In the genomic region with DNA sequence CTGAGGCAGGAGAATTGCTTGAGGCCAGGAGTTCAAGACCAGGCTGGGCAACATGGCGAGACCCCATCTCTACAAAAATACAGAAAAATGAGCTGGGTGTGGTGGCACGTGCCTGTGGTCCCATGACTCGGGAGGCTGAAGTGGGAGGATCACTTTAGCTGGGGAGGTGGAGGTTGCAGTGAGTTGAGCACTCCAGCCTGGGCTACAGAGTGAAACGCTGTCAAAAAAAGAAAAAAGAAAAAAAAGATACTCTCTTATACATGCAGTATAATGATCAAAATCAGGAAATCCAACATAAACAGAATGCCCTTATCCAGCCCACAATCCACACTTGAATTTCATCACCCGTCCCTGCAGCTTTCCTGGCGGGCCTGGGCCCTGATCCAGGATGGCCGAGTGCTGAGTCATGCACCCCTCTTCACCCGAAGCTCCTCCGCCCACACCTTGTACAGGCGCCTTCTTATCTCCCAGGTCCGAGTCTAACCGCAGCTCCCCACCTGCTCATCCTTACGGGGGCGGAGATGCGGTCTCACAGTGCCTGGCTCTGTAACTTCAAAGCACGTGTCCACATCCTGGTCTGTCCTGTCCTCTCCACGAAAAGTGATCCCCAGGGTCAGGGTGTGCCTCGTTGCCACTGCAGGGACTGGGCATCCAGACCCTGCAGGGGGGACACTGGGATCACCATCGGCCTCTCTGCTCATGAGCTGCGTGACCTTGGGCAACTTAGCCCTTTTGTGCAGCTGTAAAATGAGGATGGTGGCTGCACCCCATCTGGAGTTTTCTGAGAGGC, we compare ENCODE assay signal across 9 cellular contexts.
DNase-seq lines count a peak whose midpoint lies in the region; ATAC-seq and TF ChIP-seq lines count a peak whose summit lies in the region.
"Had no signal": no experiment of that assay in that cellular context is flagged by ENCODE, and none has a peak within 500 bp of the region (broad histone marks: within the 10 kb centered on the region; RNA-seq: fewer than 3 reads in every experiment).

No MANE protein-coding gene starts in this region.

- H3K9me3 ChIP-seq in right atrium auricular region = no peaks in the 10 kb centered on the region

- ATAC-seq in GM21515 (IDR thresholded peaks at IDR 0.05; ENCODE audit: unreplicated experiment) (no peak), GM18502 (IDR thresholded peaks at IDR 0.05; ENCODE audit: poor library complexity, unreplicated experiment) (no peak)

- DNase-seq in DMS153 (lab: John Stamatoyannopoulos, UW) = peak; percentile 48
- DNase-seq in DMS153 treated with DMSO at 0.1 percent for 48 hours (lab: John Stamatoyannopoulos, UW; ENCODE audit: unreplicated experiment) = no peak
- DNase-seq in SW480 (ENCODE audit: low spot score) = peak; percentile 94
- peak; percentile 80 for DNase-seq in right atrium auricular region (ENCODE audit: low spot score)
- DNase-seq in stromal cell of bone marrow (ENCODE audit: low read depth) = peak; percentile 73
- DNase-seq in cerebellar nuclear complex (lab: John Stamatoyannopoulos, UW) = no peak

- no peak overlapping the region for H3K27ac ChIP-seq in right atrium auricular region
- H3K27ac ChIP-seq: 22Rv1 had no signal

- H3K4me3 ChIP-seq in right atrium auricular region = no peak overlapping the region

- H3K4me1 ChIP-seq in right atrium auricular region = peaks cover 2 to 25% of the 10 kb centered on the region in 2 donors

- TF ChIP-seq CTCF in right atrium auricular region (IDR thresholded peaks at IDR 0.05) = no peak

- no peaks in the 10 kb centered on the region for H3K27me3 ChIP-seq in right atrium auricular region

- no peaks in the 10 kb centered on the region for H3K36me3 ChIP-seq in right atrium auricular region

Comparison
In these comparisons a context has a peak if more than half of its experiments do, and no peak if none do; other contexts are left out.
1. DNase-seq: peak in DMS153 (single experiment), SW480 (single experiment), right atrium auricular region (single experiment) and stromal cell of bone marrow (single experiment); none in DMS153 treated with DMSO at 0.1 percent for 48 hours (single experiment) and cerebellar nuclear complex (0 of 2).